ENCODE assay signal across 9 cellular contexts in the genomic region with DNA sequence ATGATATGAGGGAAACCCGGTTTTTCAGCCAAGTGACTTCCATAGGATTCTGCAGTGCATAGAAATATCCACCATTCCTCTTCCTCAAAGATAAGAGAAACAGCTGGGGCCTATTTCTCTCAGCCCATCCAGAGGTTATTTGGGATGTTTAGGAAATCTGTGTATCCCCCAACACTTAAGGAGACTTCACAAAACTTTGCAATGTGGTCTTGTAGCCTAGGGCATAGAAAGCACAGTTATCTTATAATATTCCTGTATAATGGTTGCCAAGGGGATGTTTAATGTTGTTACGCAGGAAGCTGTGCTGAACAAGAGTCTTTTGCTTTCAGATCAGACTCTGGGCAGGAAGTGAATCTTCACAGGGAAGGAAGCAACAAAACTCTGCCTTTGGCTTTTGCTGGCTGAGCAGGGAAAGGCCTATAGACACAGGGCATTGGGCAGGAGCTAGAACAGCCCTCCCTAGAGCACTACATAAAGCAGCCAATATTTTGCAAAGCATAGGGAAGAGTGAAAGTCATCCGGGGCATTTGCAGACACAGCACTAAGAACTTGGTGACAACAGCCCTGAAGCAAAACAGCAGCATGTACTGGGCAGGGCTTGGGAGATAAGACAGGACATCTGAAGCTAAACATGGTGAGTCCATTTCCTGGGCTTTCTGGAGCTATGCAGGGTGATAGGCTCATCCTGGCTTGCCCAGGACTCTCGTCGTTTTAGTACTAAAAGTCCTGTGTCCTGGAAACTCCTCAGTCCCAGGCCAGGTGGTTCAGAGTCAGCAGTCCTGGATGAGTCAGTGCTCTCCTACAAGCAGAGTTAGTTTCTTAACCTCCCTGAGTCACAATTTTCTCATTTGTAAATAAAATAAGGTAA. TPM values are rescaled to one million over a fixed set of nuclear protein-coding genes. Genes with fewer than 3 reads are reported as not detected.
DNase-seq lines count a peak whose midpoint lies in the region; ATAC-seq, FAIRE-seq and TF ChIP-seq lines count a peak whose summit lies in the region.
"Had no signal": no experiment of that assay in that cellular context is flagged by ENCODE, and none has a peak within 500 bp of the region (broad histone marks: within the 10 kb centered on the region; RNA-seq: fewer than 3 reads in every experiment).

No MANE protein-coding gene starts in this region.

- peak overlapping the region; percentile 76 for H2AFZ ChIP-seq in ACC112 (ENCODE audit: low read length, unreplicated experiment)

- H3K4me1 Mint-ChIP-seq in neural crest cell = peaks cover 29% of the 10 kb centered on the region

- no peak for FAIRE-seq in D721Med (lab: Jason Lieb, UNC)
- FAIRE-seq: GM18507 had no signal

- no peaks in the 10 kb centered on the region for H3K79me2 ChIP-seq in ACC112 (ENCODE audit: control insufficient read depth, insufficient read depth, low read length, unreplicated experiment)

- no peaks in the 10 kb centered on the region for H3K9me3 Mint-ChIP-seq in neural crest cell

- peak overlapping the region; percentile 71 for H3K4me3 Mint-ChIP-seq in neural crest cell

- H3K4me3 ChIP-seq in ACC112 (ENCODE audit: low read depth, low read length) = peak overlapping the region; percentile 57

- H3K4me1 ChIP-seq in ACC112 (ENCODE audit: control insufficient read depth, insufficient read depth, low read length, unreplicated experiment) = peaks cover 26% of the 10 kb centered on the region

- peaks cover 12% of the 10 kb centered on the region for H3K36me3 Mint-ChIP-seq in neural crest cell (ENCODE audit: low read depth)

- peaks cover 3% of the 10 kb centered on the region for H3K27me3 Mint-ChIP-seq in neural crest cell (ENCODE audit: low read depth)

- TF ChIP-seq CTCF in neural crest cell (conservative IDR thresholded peaks at IDR 0.05) (no peak), D721Med (IDR thresholded peaks at IDR 0.05; ENCODE audit: insufficient read depth, missing control alignments) (no peak)

- peak overlapping the region; percentile 82 for H3K27ac ChIP-seq in ACC112 (ENCODE audit: low read depth, low read length)

- peak overlapping the region; percentile 85 for H3K27ac Mint-ChIP-seq in neural crest cell (ENCODE audit: unreplicated experiment)

- H3K27me3 ChIP-seq in ACC112 (ENCODE audit: insufficient read depth, low read length) = peaks cover 18% of the 10 kb centered on the region

- no peak for ATAC-seq in GM21717 (IDR thresholded peaks at IDR 0.05; ENCODE audit: unreplicated experiment)
- no peak for ATAC-seq in GM19463 (IDR thresholded peaks at IDR 0.05; ENCODE audit: unreplicated experiment)

- peak; percentile 63 for DNase-seq in HK-2 (ENCODE audit: unreplicated experiment)
- peak; percentile 31 for DNase-seq in T1000 (lab: John Stamatoyannopoulos, UW)
- DNase-seq in epidermal melanocyte (ENCODE audit: insufficient read length, low spot score) = peak; percentile 62
- DNase-seq in neural crest cell (ENCODE audit: low read depth, low spot score) = no peak
- no peak for DNase-seq in D721Med (ENCODE audit: insufficient read length, low spot score)

- H3K36me3 ChIP-seq in ACC112 (ENCODE audit: insufficient read depth, low read length) = no peaks in the 10 kb centered on the region

RNA-seq across cellular contexts. Expression of a gene that starts 18.7 kb away (rescaled TPM):
- total RNA-seq in neural crest cell = 1.5 TPM in 2 replicates

RNA-seq across cellular contexts. Expression of a gene that starts 41.9 kb away (rescaled TPM):
- 0.45 and 0.56 TPM in 2 replicates for total RNA-seq in neural crest cell

Comparison
In these comparisons a context has a peak if more than half of its experiments do, and no peak if none do; other contexts are left out.
1. DNase-seq: peak in HK-2 (single experiment), T1000 (single experiment) and epidermal melanocyte (single experiment); none in neural crest cell (single experiment) and D721Med (single experiment).